Comparison of ENCODE assay signal across 26 cellular contexts in genomic region chr9:8804618-8805017, GRCh38.
"Had no signal": no experiment of that assay in that cellular context is flagged by ENCODE, and none has a peak within 500 bp of the region (broad histone marks: within the 10 kb centered on the region; RNA-seq: fewer than 3 reads in every experiment).

No MANE protein-coding gene starts in this region.

- H3K27ac ChIP-seq: ascending aorta, SJSA1 had no signal

- DNase-seq: activated CD4-positive, alpha-beta T cell treated with anti-CD3 and anti-CD28 coated beads for 36 hours; activated CD4-positive, alpha-beta T cell treated with anti-CD3 and anti-CD28 coated beads, Interleukin-2, amount 10 ng/mL, durations not matched to agents 7 days and 5 days; activated CD4-positive, alpha-beta T cell treated with anti-CD3 and anti-CD28 coated beads, Interleukin-2, amount 50 U/mL, for 48 hours; activated CD8-positive, alpha-beta T cell treated with anti-CD3 and anti-CD28 coated beads, Interleukin-2, amount 10 ng/mL, durations not matched to agents 7 days and 5 days; activated gamma-delta T cell; activated naive CD4-positive, alpha-beta T cell treated with Interleukin-2 at 50 U/mL for 16 hours; activated naive CD8-positive, alpha-beta T cell treated with anti-CD3 and anti-CD28 coated beads, Interleukin-2, amount 10 ng/mL, durations not matched to agents 7 days and 5 days; activated T-cell treated with anti-CD3 and anti-CD28 coated beads, Interleukin-2, amount 50 U/mL, for 24 hours; amygdala; Kasumi-1; MG63; NCI-H1048; NCI-H1105 treated with DMSO at 0.1 percent for 48 hours; NCI-H1436; NCI-H1694; NCI-H1930; NCI-H2081 treated with DMSO at 0.1 percent for 48 hours; NCI-H345; NCI-H524 treated with DMSO at 0.1 percent for 48 hours; SHP77; SK-N-SH had no signal

- FAIRE-seq: TTC549 had no signal

- H3K4me1 ChIP-seq: ascending aorta, SJSA1 had no signal

- H3K27me3 ChIP-seq: ascending aorta, MG63, SJSA1 had no signal

- ATAC-seq: activated CD4-positive, alpha-beta T cell treated with anti-CD3 and anti-CD28 coated beads for 36 hours; activated CD4-positive, CD25-positive, alpha-beta regulatory T cell treated with anti-CD3 and anti-CD28 coated beads, Interleukin-2, amount 50 U/mL, for 24 hours; activated CD8-positive, alpha-beta T cell treated with anti-CD3 and anti-CD28 coated beads, Interleukin-2, amount 10 ng/mL, durations not matched to agents 7 days and 5 days; Panc1 had no signal

- H3K9me3 ChIP-seq: ascending aorta, MG63, SJSA1, SK-N-SH had no signal

- H3K4me3 ChIP-seq: ascending aorta, MG63, SJSA1 had no signal

- H3K36me3 ChIP-seq: ascending aorta, MG63, SJSA1 had no signal

- H3K9ac ChIP-seq: SK-N-SH had no signal
